9 cellular contexts compared by ENCODE assay signal in the genomic region with DNA sequence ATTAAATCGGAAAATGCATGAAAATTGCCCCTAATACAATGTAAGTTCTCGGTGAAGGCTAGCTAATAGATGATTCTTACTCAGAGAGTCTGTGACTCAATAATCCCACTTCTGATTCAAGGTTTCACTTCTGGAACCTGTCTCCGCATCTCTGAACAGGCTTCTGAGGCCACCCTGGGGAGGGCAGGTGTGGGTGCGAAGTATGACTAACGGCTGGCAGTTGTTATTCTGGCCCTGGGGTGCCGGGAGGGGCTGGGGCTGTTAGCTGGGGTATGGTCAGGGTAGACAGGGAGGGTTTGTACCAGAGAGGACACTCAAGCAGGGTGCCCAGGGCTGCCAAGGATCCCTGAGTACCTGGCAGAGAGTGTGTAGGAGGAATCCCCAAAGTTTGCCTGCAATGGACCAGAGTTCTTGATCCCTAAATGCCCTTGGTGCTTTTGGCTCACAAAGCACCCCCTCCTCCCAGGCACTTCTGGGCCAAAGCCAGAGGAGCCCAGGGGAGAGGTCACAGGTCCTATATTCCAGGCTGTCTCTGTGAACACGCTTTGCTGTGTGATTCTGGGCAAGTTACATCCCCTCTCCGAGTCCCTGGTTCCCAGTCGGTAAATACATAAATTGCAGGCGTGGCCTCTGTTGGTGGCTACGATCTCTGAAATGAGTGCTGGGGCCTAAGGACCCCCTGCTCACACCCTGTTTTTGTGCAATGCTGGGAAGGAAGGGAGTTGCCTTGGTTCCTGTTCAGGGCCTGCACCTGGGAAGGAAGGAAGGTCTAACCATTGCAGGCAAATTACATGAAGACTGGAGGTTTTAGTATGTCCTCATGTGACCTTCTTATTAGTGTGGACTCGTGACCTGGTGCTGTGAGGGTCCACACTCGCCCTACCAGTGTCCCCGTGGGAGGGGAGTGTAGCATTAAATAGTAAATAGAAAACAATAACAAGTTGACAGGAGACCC.
DNase-seq lines count a peak whose midpoint lies in the region; ATAC-seq and TF ChIP-seq lines count a peak whose summit lies in the region.
"Had no signal": no experiment of that assay in that cellular context is flagged by ENCODE, and none has a peak within 500 bp of the region (broad histone marks: within the 10 kb centered on the region; RNA-seq: fewer than 3 reads in every experiment).

No MANE protein-coding gene starts in this region.

- ATAC-seq in GM19467 (IDR thresholded peaks at IDR 0.05; ENCODE audit: unreplicated experiment) (peak; percentile 56), HG03565 (IDR thresholded peaks at IDR 0.05; ENCODE audit: unreplicated experiment) (peak; percentile 74)

- H3K27me3 ChIP-seq in tibial artery, result no peaks in the 10 kb centered on the region

- H3K4me1 ChIP-seq in tibial artery, result peaks cover 0 to 8% (median 6%) of the 10 kb centered on the region in 4 donors

- H3K9me3 ChIP-seq in tibial artery, result no peaks in the 10 kb centered on the region

- H3K36me3 ChIP-seq in tibial artery, result peaks cover 5 to 48% (median 27%) of the 10 kb centered on the region in 3 donors

- no peak overlapping the region for H3K27ac ChIP-seq in tibial artery
- H3K27ac ChIP-seq: VCaP had no signal

- intact Hi-C loops in tibial artery (cut with DNase I; ENCODE audit: low total_unique reads), result no loop called here

- DNase-seq in activated CD8-positive, alpha-beta memory T cell treated with anti-CD3 and anti-CD28 coated beads for 24 hours, result peak; percentile 90
- DNase-seq in kidney tubule cell (ENCODE audit: low spot score), result peak; percentile 83
- DNase-seq in NCI-H446 treated with DMSO at 0.1 percent for 48 hours (lab: John Stamatoyannopoulos, UW), result no peak
- no peak for DNase-seq in DMS153 (lab: John Stamatoyannopoulos, UW)
- DNase-seq in tibial artery, result no peak
- no peak for DNase-seq in NCI-H2029 treated with DMSO at 0.1 percent for 48 hours (lab: John Stamatoyannopoulos, UW)

- no peak for TF ChIP-seq CTCF in tibial artery (IDR thresholded peaks at IDR 0.05)

- H3K4me3 ChIP-seq in tibial artery, result no peak overlapping the region

Comparison
In these comparisons a context has a peak if more than half of its experiments do, and no peak if none do; other contexts are left out.
1. DNase-seq: peak in activated CD8-positive, alpha-beta memory T cell treated with anti-CD3 and anti-CD28 coated beads for 24 hours (single experiment) and kidney tubule cell (single experiment); none in NCI-H446 treated with DMSO at 0.1 percent for 48 hours (single experiment), DMS153 (single experiment), tibial artery (0 of 2) and NCI-H2029 treated with DMSO at 0.1 percent for 48 hours (single experiment).